Comparison of ENCODE assay signal across 8 cellular contexts in the genomic region with DNA sequence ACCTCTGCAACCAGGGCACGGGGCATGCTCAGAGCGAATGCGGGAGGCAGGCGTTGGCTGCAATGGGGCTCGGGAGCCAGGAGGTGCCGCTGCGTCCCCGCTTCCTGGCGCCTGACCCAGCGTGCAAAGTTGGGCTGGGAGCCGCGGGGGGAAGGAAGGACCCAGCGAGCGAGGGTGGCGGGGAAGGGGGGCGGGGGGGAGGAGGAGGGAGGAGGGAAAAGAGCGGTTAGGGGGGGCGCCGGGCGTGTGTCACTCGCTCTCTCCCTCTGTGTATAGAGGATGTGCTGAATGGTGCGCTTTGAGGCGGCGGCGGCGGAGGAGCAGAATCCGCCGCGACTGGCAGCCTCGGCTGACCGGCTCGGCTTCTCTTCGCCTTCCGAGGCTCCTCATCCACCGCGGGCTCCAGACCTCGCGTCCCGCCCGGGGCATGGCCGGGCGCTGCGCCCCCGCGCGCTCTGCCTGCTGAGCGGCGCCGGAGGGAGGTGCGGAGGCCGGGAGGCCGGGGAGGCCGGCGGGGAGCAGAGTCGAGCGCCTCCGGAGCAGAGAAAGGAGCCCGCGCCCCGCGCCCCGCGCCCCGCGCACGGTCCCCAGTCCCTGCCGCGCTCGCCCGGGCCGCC. TPM values are rescaled to one million over a fixed set of nuclear protein-coding genes. Genes with fewer than 3 reads are reported as not detected.
A peak's percentile ranks its signal among the peaks of the same experiment; 100 is the strongest.
DNase-seq lines count a peak whose midpoint lies in the region; ATAC-seq and TF ChIP-seq lines count a peak whose summit lies in the region.

A gene (plus strand): TSS at position 252 of the 617 bp plus-strand sequence. CDS start 386 bp downstream, outside the sequence.

- peaks cover 4 to 8% (median 5%) of the 10 kb centered on the region in 3 donors for H3K27me3 Mint-ChIP-seq in CD14-positive monocyte (ENCODE audit: low read depth in 3 of 3)

- H3K4me3 ChIP-seq in NT2/D1 (ENCODE audit: insufficient read length, low read depth) (peak within 1 kb of the TSS; percentile 46), mucosa of descending colon (peak within 1 kb of the TSS; percentile 26)

- peak; percentile 86 for ATAC-seq in GM19455 (IDR thresholded peaks at IDR 0.05; ENCODE audit: unreplicated experiment)
- ATAC-seq in mucosa of descending colon, result peak; percentile 94

- peak within 1 kb of the TSS in 6 of 7 donors; percentile 72 to 92 (median 86) for H3K27ac Mint-ChIP-seq in CD14-positive monocyte

- H3K36me3 Mint-ChIP-seq in CD14-positive monocyte, result peaks cover 3 to 6% of the 10 kb centered on the region in 2 donors

- H3K4me1 Mint-ChIP-seq in CD14-positive monocyte, result peaks cover 49% of the 10 kb centered on the region

- H3K9me3 ChIP-seq in NT2/D1 (ENCODE audit: insufficient read depth, low read length) (no peaks in the 10 kb centered on the region), mucosa of descending colon (no peaks in the 10 kb centered on the region)

- H3K4me3 Mint-ChIP-seq in CD14-positive monocyte, result peak within 1 kb of the TSS; percentile 97

- peak; percentile 83 for TF ChIP-seq CTCF in CD14-positive monocyte (IDR thresholded peaks at IDR 0.05)
- peak; percentile 72 for TF ChIP-seq CTCF in mucosa of descending colon (IDR thresholded peaks at IDR 0.05)

- peak within 1 kb of the TSS; percentile 61 for H3K9ac ChIP-seq in NT2/D1 (ENCODE audit: insufficient read length, low read depth)

- no peaks in the 10 kb centered on the region for H3K4me1 ChIP-seq in NT2/D1 (ENCODE audit: insufficient read depth, insufficient read length)
- peaks cover 7% of the 10 kb centered on the region for H3K4me1 ChIP-seq in mucosa of descending colon (ENCODE audit: low read depth)

- H3K27me3 ChIP-seq in NT2/D1 (ENCODE audit: insufficient read depth, insufficient read length), result peaks cover 8% of the 10 kb centered on the region

- no peaks in the 10 kb centered on the region for H3K36me3 ChIP-seq in NT2/D1 (ENCODE audit: insufficient read depth, insufficient read length, low read length)
- no peaks in the 10 kb centered on the region for H3K36me3 ChIP-seq in mucosa of descending colon (ENCODE audit: low read depth)

- no peaks in the 10 kb centered on the region for H3K9me3 Mint-ChIP-seq in CD14-positive monocyte

- DNase-seq in CD14-positive monocyte (ENCODE audit: low spot score) (peak; percentile 84), HPDE6-E6E7 (ENCODE audit: extremely low spot score) (peak; percentile 79), NT2/D1 (ENCODE audit: low read depth, low spot score) (peak; percentile 85), erythroblast (lab: John Stamatoyannopoulos, UW) (peak; percentile 34), mucosa of descending colon (peak; percentile 70 to 84 (median 81))
- DNase-seq in activated T-cell treated with anti-CD3 and anti-CD28 coated beads, Interleukin-2, amount 50 U/mL, for 1 hour, result peak; percentile 80
- DNase-seq in stimulated activated CD8-positive, alpha-beta memory T cell treated with anti-CD3 and anti-CD28 coated beads, Interleukin-4, amount 100 ng/mL, for 1 hour (ENCODE audit: low read depth in 2 of 2, low spot score in 1 of 2), result peak; percentile 49 to 55

- intact Hi-C loops in CD14-positive monocyte (cut with micrococcal nuclease) (loop anchor here in 1 of 2 donors (10.0 kb wide), 3 partner anchors 87 to 323 kb away; no protein-coding TSS in a partner anchor), mucosa of descending colon (cut with DNase I, micrococcal nuclease) (loop anchor here in 1 of 2 donors (10.0 kb wide), 2 partner anchors 253 to 583 kb away; no protein-coding TSS in a partner anchor)

- no peak for TF ChIP-seq POLR2A in erythroblast (IDR thresholded peaks at IDR 0.05; ENCODE audit: low read length)

RNA-seq across cellular contexts. Expression of the gene that starts here (rescaled TPM):
- 10 to 100 TPM in 1 of 2 donors, 1 to 10 TPM in 1; 8.6 to 13.2 TPM for polyA plus RNA-seq in CD14-positive monocyte
- 10 to 100 TPM in 1 of 3 donors, 1 to 10 TPM in 2; 7.2 to 50.7 (median 8.8) TPM for total RNA-seq in mucosa of descending colon

Comparison
In these comparisons a context has a peak if more than half of its experiments do, and no peak if none do; other contexts are left out.
1. Peak in every context shown above with its lines: DNase-seq, ATAC-seq and H3K4me3 ChIP-seq.
2. DNase-seq: peak in every context shown above with its lines; median percentile 85 in NT2/D1; 84 in CD14-positive monocyte; 81 in mucosa of descending colon; 80 in activated T-cell treated with anti-CD3 and anti-CD28 coated beads, Interleukin-2, amount 50 U/mL, for 1 hour; 79 in HPDE6-E6E7; 52 in stimulated activated CD8-positive, alpha-beta memory T cell treated with anti-CD3 and anti-CD28 coated beads, Interleukin-4, amount 100 ng/mL, for 1 hour; 34 in erythroblast.